In genomic region chr2:188102881-188103280, GRCh38 we compare ENCODE assay signal across 16 cellular contexts.
A peak's percentile ranks its signal among the peaks of the same experiment; 100 is the strongest.
DNase-seq lines count a peak whose midpoint lies in the region; ATAC-seq, FAIRE-seq and TF ChIP-seq lines count a peak whose summit lies in the region.
"Had no signal": no experiment of that assay in that cellular context is flagged by ENCODE, and none has a peak within 500 bp of the region (broad histone marks: within the 10 kb centered on the region; RNA-seq: fewer than 3 reads in every experiment).

No MANE protein-coding gene starts in this region.

- no peak overlapping the region for H3K4me2 ChIP-seq in K562 (ENCODE audit: insufficient read depth, low read length)
- H3K4me2 ChIP-seq: BLaER1 had no signal

- no peak for DNase-seq in stimulated activated naive CD8-positive, alpha-beta T cell treated with anti-CD3 and anti-CD28 coated beads, Interleukin-15, amount 100 ng/mL, for 72 hours
- no peak for DNase-seq in stimulated activated naive CD8-positive, alpha-beta T cell treated with anti-CD3 and anti-CD28 coated beads, Interleukin-15, Interleukin-2, amounts not matched to agents 100 U/mL and 50 U/mL, for 24 hours
- DNase-seq in K562 (ENCODE audit: extremely low read depth in 1 of 4, low spot score in 3 of 4) (no peak), mucosa of descending colon (no peak), cerebellar cortex (ENCODE audit: low spot score) (no peak)
- DNase-seq: 8988T; AML-193; Calu3; CD4-positive, CD25-positive, alpha-beta regulatory T cell; DMS 273 treated with DMSO at 0.1 percent for 48 hours; KBM-7 had no signal

- in situ Hi-C loops in K562 (cut with MboI) = no loop called here

- WGBS in K562 (ENCODE audit: insufficient coverage, low coverage, missing lambda C conversion rate) = 5% methylated on average over 6 of the region's 6 CpGs

- 0 out of 5 replicates have a peak, but pooled peaks cover 0 to 4% of the 10 kb centered on the region in 2 experiments for H3K4me1 ChIP-seq in K562 (replicated peaks in 1 of 2; ENCODE audit: control insufficient read depth in 2 of 2, insufficient read depth in 2 of 2, low read length in 2 of 2)
- no peaks in the 10 kb centered on the region for H3K4me1 ChIP-seq in mucosa of descending colon (ENCODE audit: low read depth)
- H3K4me1 ChIP-seq: BLaER1 had no signal

- TF ChIP-seq CTCF in K562 (IDR thresholded peaks at IDR 0.05 in 2 of 3, conservative IDR thresholded peaks at IDR 0.05 in 1 of 3; ENCODE audit: insufficient read depth in 2 of 3, low read depth in 1 of 3, low read length in 3 of 3) (peak in 2 of 3 experiments; percentile 9 to 14; a peak in 1 of 6 replicates), mucosa of descending colon (IDR thresholded peaks at IDR 0.05) (no peak)

- H3K27ac ChIP-seq in K562 (ENCODE audit: extremely low read depth, low read depth, low read length) = no peak overlapping the region
- H3K27ac ChIP-seq: BLaER1 had no signal

- no peaks in the 10 kb centered on the region for H3K9me1 ChIP-seq in K562 (ENCODE audit: control insufficient read depth, insufficient read depth, low read length)

- no peaks in the 10 kb centered on the region for H3K79me2 ChIP-seq in K562 (ENCODE audit: control insufficient read depth, insufficient read depth, low read length)

- peaks cover 7 to 10% of the 10 kb centered on the region in 2 donors for H3K9me3 Mint-ChIP-seq in stimulated activated naive CD8-positive, alpha-beta T cell treated with anti-CD3 and anti-CD28 coated beads, Interleukin-15, amount 100 ng/mL, for 72 hours

- no peaks in the 10 kb centered on the region for H3K27me3 Mint-ChIP-seq in stimulated activated naive CD8-positive, alpha-beta T cell treated with anti-CD3 and anti-CD28 coated beads, Interleukin-15, amount 100 ng/mL, for 72 hours
- H3K27me3 Mint-ChIP-seq: CD4-positive, CD25-positive, alpha-beta regulatory T cell had no signal

- ATAC-seq in stimulated activated naive CD8-positive, alpha-beta T cell treated with anti-CD3 and anti-CD28 coated beads, Interleukin-15, amount 100 ng/mL, for 72 hours = peak; percentile 43
- no peak for ATAC-seq in stimulated activated naive CD8-positive, alpha-beta T cell treated with anti-CD3 and anti-CD28 coated beads, Interleukin-15, Interleukin-2, amounts not matched to agents 100 U/mL and 50 U/mL, for 24 hours
- ATAC-seq in K562 (peak; percentile 54; the same call in 2 of the 3 replicates), mucosa of descending colon (peak; percentile 12), HG03175 (IDR thresholded peaks at IDR 0.05; ENCODE audit: unreplicated experiment) (no peak), GM18498 (IDR thresholded peaks at IDR 0.05; ENCODE audit: unreplicated experiment) (no peak)

- TF ChIP-seq RAD21 in K562 (CRISPR knock-in tag; conservative IDR thresholded peaks at IDR 0.05 in 1 of 2, IDR thresholded peaks at IDR 0.05 in 1 of 2) = no peak; a peak in 1 of 4 replicates

- TF ChIP-seq POLR2A in K562 (conservative IDR thresholded peaks at IDR 0.05) = no peak

- no peak overlapping the region for H3K4me3 Mint-ChIP-seq in stimulated activated naive CD8-positive, alpha-beta T cell treated with anti-CD3 and anti-CD28 coated beads, Interleukin-15, amount 100 ng/mL, for 72 hours
- H3K4me3 Mint-ChIP-seq: CD4-positive, CD25-positive, alpha-beta regulatory T cell had no signal

- H3K27ac Mint-ChIP-seq in stimulated activated naive CD8-positive, alpha-beta T cell treated with anti-CD3 and anti-CD28 coated beads, Interleukin-15, amount 100 ng/mL, for 72 hours = no peak overlapping the region
- H3K27ac Mint-ChIP-seq: CD4-positive, CD25-positive, alpha-beta regulatory T cell had no signal

- H4K20me1 ChIP-seq in K562 (replicated peaks; ENCODE audit: control insufficient read depth, insufficient read depth, low read length) = no peaks in the 10 kb centered on the region
- H4K20me1 ChIP-seq: BLaER1 had no signal

- no peak overlapping the region for H3K4me3 ChIP-seq in K562
- H3K4me3 ChIP-seq in mucosa of descending colon = no peak overlapping the region
- H3K4me3 ChIP-seq: BLaER1 had no signal

- H3K36me3 ChIP-seq in K562 (ENCODE audit: control insufficient read depth, insufficient read depth, low read length) = no peaks in the 10 kb centered on the region
- H3K36me3 ChIP-seq in mucosa of descending colon (ENCODE audit: low read depth) = no peaks in the 10 kb centered on the region
- H3K36me3 ChIP-seq: BLaER1 had no signal

- H3K9ac ChIP-seq in K562 (ENCODE audit: insufficient read depth in 1 of 2, low read depth in 2 of 2, low read length in 2 of 2) = no peak overlapping the region
- H3K9ac ChIP-seq: BLaER1 had no signal

- H3K27me3 ChIP-seq in K562 (ENCODE audit: control insufficient read depth in 2 of 2, insufficient read depth in 2 of 2, low read length in 2 of 2) = no peaks in the 10 kb centered on the region
- H3K27me3 ChIP-seq: BLaER1 had no signal

- intact Hi-C loops in K562 (cut with micrococcal nuclease) = no loop called here
- intact Hi-C loops in mucosa of descending colon (cut with DNase I, micrococcal nuclease) = no loop called here

- no peak for TF ChIP-seq EP300 in K562 (IDR thresholded peaks at IDR 0.05; ENCODE audit: low read length)

- no peak for FAIRE-seq in K562 (lab: Jason Lieb, UNC)
- FAIRE-seq: GM12892, H54 had no signal

- CTCF ChIA-PET in K562 (lab: Yijun Ruan, JAX; ENCODE audit: low intra/inter-chr PET ratio) = no interaction called here

- POLR2A ChIA-PET in K562 (lab: Yijun Ruan, JAX) = no interaction called here

- H3K9me3 ChIP-seq in K562 (replicated peaks; ENCODE audit: control insufficient read depth, insufficient read depth, low read depth, low read length) = no peaks in the 10 kb centered on the region
- no peaks in the 10 kb centered on the region for H3K9me3 ChIP-seq in mucosa of descending colon
- H3K9me3 ChIP-seq: BLaER1 had no signal

- H3K4me1 Mint-ChIP-seq in stimulated activated naive CD8-positive, alpha-beta T cell treated with anti-CD3 and anti-CD28 coated beads, Interleukin-15, amount 100 ng/mL, for 72 hours = no peaks in the 10 kb centered on the region
- H3K4me1 Mint-ChIP-seq: CD4-positive, CD25-positive, alpha-beta regulatory T cell had no signal

- H2AFZ ChIP-seq in K562 (ENCODE audit: low read depth, low read length) = no peak overlapping the region

- no TSS peak for BruUV-seq in K562 (replicated peaks; lab: Mats Ljungman, UMichigan)

TF ChIP-seq in K562, 482 proteins besides CTCF, POLR2A, EP300 and RAD21 (continues in another document):
- TF ChIP-seq RFX5 (IDR thresholded peaks at IDR 0.05; ENCODE audit: low read depth, low read length) (no peak), GABPB1 (CRISPR knock-in tag; IDR thresholded peaks at IDR 0.05) (no peak), FOXK1 (CRISPR knock-in tag; IDR thresholded peaks at IDR 0.05; ENCODE audit: borderline replicate concordance) (no peak), RBM25 (IDR thresholded peaks at IDR 0.05; ENCODE audit: low read depth, low read length, severe bottlenecking) (no peak), ATF3 (IDR thresholded peaks at IDR 0.05) (no peak), ATF3 (CRISPR knock-in tag; conservative IDR thresholded peaks at IDR 0.05) (no peak), ZNF12 (CRISPR knock-in tag; IDR thresholded peaks at IDR 0.05) (no peak), ZNF778 (CRISPR knock-in tag; IDR thresholded peaks at IDR 0.05) (no peak), PATZ1 (CRISPR knock-in tag; IDR thresholded peaks at IDR 0.05; ENCODE audit: borderline replicate concordance) (no peak), EGR1 (conservative IDR thresholded peaks at IDR 0.05) (no peak), HSF4 (CRISPR knock-in tag; IDR thresholded peaks at IDR 0.05; ENCODE audit: borderline replicate concordance) (no peak), ZFP30 (CRISPR knock-in tag; IDR thresholded peaks at IDR 0.05; ENCODE audit: borderline replicate concordance) (no peak)
- TF ChIP-seq, protein P1, sequence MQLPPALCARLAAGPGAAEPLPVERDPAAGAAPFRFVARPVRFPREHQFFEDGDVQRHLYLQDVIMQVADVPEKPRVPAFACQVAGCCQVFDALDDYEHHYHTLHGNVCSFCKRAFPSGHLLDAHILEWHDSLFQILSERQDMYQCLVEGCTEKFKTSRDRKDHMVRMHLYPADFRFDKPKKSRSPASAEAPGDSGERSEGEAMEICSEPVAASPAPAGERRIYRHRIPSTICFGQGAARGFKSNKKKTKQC (CRISPR knock-in tag; IDR thresholded peaks at IDR 0.05) = no peak

Comparison
In these comparisons a context has a peak if more than half of its experiments do, and no peak if none do; other contexts are left out.
1. ATAC-seq: peak in stimulated activated naive CD8-positive, alpha-beta T cell treated with anti-CD3 and anti-CD28 coated beads, Interleukin-15, amount 100 ng/mL, for 72 hours (single experiment), K562 (single experiment) and mucosa of descending colon (single experiment); none in stimulated activated naive CD8-positive, alpha-beta T cell treated with anti-CD3 and anti-CD28 coated beads, Interleukin-15, Interleukin-2, amounts not matched to agents 100 U/mL and 50 U/mL, for 24 hours (single experiment), HG03175 (single experiment) and GM18498 (single experiment).